ENCODE assay signal across 17 cellular contexts in genomic region chr20:57792386-57793095, GRCh38.
DNase-seq lines count a peak whose midpoint lies in the region; ATAC-seq and TF ChIP-seq lines count a peak whose summit lies in the region.
"Had no signal": no experiment of that assay in that cellular context is flagged by ENCODE, and none has a peak within 500 bp of the region (broad histone marks: within the 10 kb centered on the region; RNA-seq: fewer than 3 reads in every experiment).

No MANE protein-coding gene starts in this region.

- ATAC-seq in Right ventricle myocardium superior (ENCODE audit: poor library complexity) (no peak), Right ventricle myocardium inferior (no peak), upper lobe of left lung (ENCODE audit: low FRiP score in 2 of 2) (no peak), GM18909 (IDR thresholded peaks at IDR 0.05; ENCODE audit: poor library complexity, unreplicated experiment) (no peak)
- ATAC-seq: stimulated activated naive CD8-positive, alpha-beta T cell treated with anti-CD3 and anti-CD28 coated beads, Interleukin-15, Interleukin-2, amounts not matched to agents 100 U/mL and 50 U/mL, for 24 hours; upper lobe of right lung had no signal

- WGBS in mesodermal cell (ENCODE audit: insufficient coverage in 2 of 2), 2 experiments = 84 to 87% methylated on average over 21 of the region's 21 CpGs
- WGBS in upper lobe of left lung, 2 donors = 87 to 88% methylated on average over 16 to 21 of the region's 21 CpGs

- H3K4me1 ChIP-seq in mesodermal cell (ENCODE audit: control insufficient read depth, insufficient read depth, low read length, poor library complexity, severe bottlenecking) (peaks cover 36% of the 10 kb centered on the region), upper lobe of left lung (no peaks in the 10 kb centered on the region), right atrium auricular region (no peaks in the 10 kb centered on the region)
- H3K4me1 ChIP-seq: neural progenitor cell, upper lobe of right lung had no signal

- intact Hi-C loops in Right ventricle myocardium superior (cut with DNase I) = no loop called here
- intact Hi-C loops in Right ventricle myocardium inferior (cut with DNase I) = no loop called here

- H3K27ac ChIP-seq in caudate nucleus (ENCODE audit: low read depth, low read length) = no peak overlapping the region
- peak overlapping the region; percentile 72 for H3K27ac ChIP-seq in mesodermal cell (ENCODE audit: low read depth, low read length, severe bottlenecking)
- no peak overlapping the region for H3K27ac ChIP-seq in upper lobe of left lung
- H3K27ac ChIP-seq in right atrium auricular region = no peak overlapping the region
- H3K27ac ChIP-seq: neural progenitor cell, upper lobe of right lung had no signal

- H3K4me3 ChIP-seq in mesodermal cell (ENCODE audit: extremely low read depth, insufficient read depth, low read length, poor library complexity, severe bottlenecking) = no peak overlapping the region
- H3K4me3 ChIP-seq in upper lobe of left lung = no peak overlapping the region
- no peak overlapping the region for H3K4me3 ChIP-seq in right atrium auricular region
- H3K4me3 ChIP-seq: neural progenitor cell, upper lobe of right lung had no signal

- DNase-seq in Right ventricle myocardium superior (peak; percentile 30), Right ventricle myocardium inferior (ENCODE audit: missing footprints) (no peak), caudate nucleus (lab: John Stamatoyannopoulos, UW) (peak in 31 of 61 donors; percentile 6 to 81 (median 35)), upper lobe of left lung (peak; percentile 6 to 34), right atrium auricular region (ENCODE audit: low spot score) (no peak)
- DNase-seq in activated CD4-positive, CD25-positive, alpha-beta regulatory T cell (lab: John Stamatoyannopoulos, UW) = no peak
- DNase-seq: activated CD4-positive, alpha-beta T cell treated with anti-CD3 and anti-CD28 coated beads for 48 hours; activated gamma-delta T cell; DMS53; effector memory CD4-positive, alpha-beta T cell; NCI-H1694; NCI-H446; stimulated activated naive CD8-positive, alpha-beta T cell treated with anti-CD3 and anti-CD28 coated beads, Interleukin-15, Interleukin-2, amounts not matched to agents 100 U/mL and 50 U/mL, for 24 hours; upper lobe of right lung had no signal

- H3K9me3 ChIP-seq in mesodermal cell (ENCODE audit: control insufficient read depth, low read length) = no peaks in the 10 kb centered on the region
- no peaks in the 10 kb centered on the region for H3K9me3 ChIP-seq in upper lobe of left lung
- H3K9me3 ChIP-seq in right atrium auricular region = no peaks in the 10 kb centered on the region
- H3K9me3 ChIP-seq: upper lobe of right lung had no signal

- H3K36me3 ChIP-seq in mesodermal cell (ENCODE audit: control insufficient read depth, insufficient read depth, low read length) (no peaks in the 10 kb centered on the region), upper lobe of left lung (no peaks in the 10 kb centered on the region), right atrium auricular region (no peaks in the 10 kb centered on the region)
- H3K36me3 ChIP-seq: neural progenitor cell, upper lobe of right lung had no signal

- TF ChIP-seq CTCF in upper lobe of left lung (IDR thresholded peaks at IDR 0.05) (no peak), right atrium auricular region (IDR thresholded peaks at IDR 0.05) (no peak)

- H3K27me3 ChIP-seq in upper lobe of left lung (no peaks in the 10 kb centered on the region), right atrium auricular region (no peaks in the 10 kb centered on the region)
- H3K27me3 ChIP-seq: neural progenitor cell, upper lobe of right lung had no signal

- TF ChIP-seq EP300 in upper lobe of left lung (IDR thresholded peaks at IDR 0.05) = no peak

- no peak for TF ChIP-seq POLR2A in upper lobe of left lung (IDR thresholded peaks at IDR 0.05)

Comparison
In these comparisons a context has a peak if more than half of its experiments do, and no peak if none do; other contexts are left out.
1. DNase-seq: peak in Right ventricle myocardium superior (single experiment), caudate nucleus (31 of 61) and upper lobe of left lung (2 of 2); none in Right ventricle myocardium inferior (single experiment), right atrium auricular region (single experiment) and activated CD4-positive, CD25-positive, alpha-beta regulatory T cell (0 of 4).